15 cellular contexts compared by ENCODE assay signal in the genomic region with DNA sequence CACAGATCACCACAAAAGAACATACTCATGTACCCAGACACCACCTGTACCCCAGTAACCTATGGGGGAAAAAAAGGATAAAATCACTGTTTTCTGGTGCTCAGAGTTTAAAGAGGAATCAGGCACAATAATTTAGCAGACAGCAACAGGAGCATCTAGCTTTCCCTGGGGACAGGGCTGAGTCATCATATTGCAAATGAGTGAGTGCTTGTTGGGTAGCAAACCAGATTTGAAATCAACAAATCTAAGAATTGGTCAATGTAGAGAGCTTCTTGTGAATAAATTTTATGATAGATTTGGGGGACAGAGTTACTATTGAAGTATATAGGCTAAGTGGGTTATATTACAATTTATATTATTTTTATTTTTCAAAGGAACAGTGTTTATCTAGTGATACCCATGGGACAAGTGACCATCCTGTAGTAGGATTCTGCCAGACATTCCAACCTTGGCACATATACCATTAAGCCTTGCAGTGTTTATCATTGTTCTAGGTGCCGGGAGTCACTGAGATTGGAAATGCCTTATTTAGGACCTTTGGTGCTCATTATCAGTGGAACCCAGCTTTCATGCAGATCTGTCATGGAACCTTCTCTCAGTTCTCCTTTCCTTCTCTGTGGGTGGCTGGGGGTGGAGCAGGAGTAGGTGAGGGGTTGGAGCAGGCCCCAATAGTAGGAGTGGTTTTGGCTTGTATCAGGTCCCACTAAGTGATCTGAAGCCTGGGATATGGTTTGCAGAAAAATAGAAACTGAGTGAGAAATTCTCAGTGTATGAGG.
DNase-seq lines count a peak whose midpoint lies in the region; ATAC-seq and TF ChIP-seq lines count a peak whose summit lies in the region.
"Had no signal": no experiment of that assay in that cellular context is flagged by ENCODE, and none has a peak within 500 bp of the region (broad histone marks: within the 10 kb centered on the region; RNA-seq: fewer than 3 reads in every experiment).

No MANE protein-coding gene starts in this region.

- H3K27me3 Mint-ChIP-seq in endothelial cell (ENCODE audit: unreplicated experiment): no peaks in the 10 kb centered on the region
- H3K27me3 Mint-ChIP-seq in WTC11 (ENCODE audit: low read depth): no peaks in the 10 kb centered on the region
- H3K27me3 Mint-ChIP-seq: T-cell had no signal

- H3K27ac Mint-ChIP-seq in endothelial cell (ENCODE audit: unreplicated experiment) (no peak overlapping the region), WTC11 (no peak overlapping the region)

- DNase-seq in AG20443 (ENCODE audit: low spot score) (peak; percentile 54), RPMI7951 (ENCODE audit: low read depth) (peak; percentile 38), fibroblast of villous mesenchyme (ENCODE audit: low read depth) (peak; percentile 51), endothelial cell (ENCODE audit: low spot score) (no peak), occipital lobe (lab: John Stamatoyannopoulos, UW) (no peak), WTC11 (ENCODE audit: low spot score) (no peak)
- DNase-seq: activated CD4-positive, alpha-beta T cell treated with anti-CD3 and anti-CD28 coated beads, Interleukin-2, amount 50 U/mL, for 1 hour; C1 segment of cervical spinal cord; Karpas-422; stimulated activated CD4-positive, alpha-beta T cell treated with anti-CD3 and anti-CD28 coated beads, Interleukin-1b, Interleukin-23, amount 100 ng/mL, for 48 hours; T-cell had no signal

- TF ChIP-seq CTCF in fibroblast of villous mesenchyme (IDR thresholded peaks at IDR 0.05; ENCODE audit: insufficient read depth, low read depth, low read length) (no peak), endothelial cell (IDR thresholded peaks at IDR 0.05; ENCODE audit: unreplicated experiment) (no peak), WTC11 (IDR thresholded peaks at IDR 0.05) (no peak)

- ATAC-seq in GM19351 (IDR thresholded peaks at IDR 0.05; ENCODE audit: unreplicated experiment) (peak; percentile 66), GM19455 (IDR thresholded peaks at IDR 0.05; ENCODE audit: unreplicated experiment) (no peak), WTC11 (no peak)
- ATAC-seq: T-cell had no signal

- POLR2A ChIA-PET in WTC11 (lab: Charles Lee): no interaction called here

- H3K4me3 Mint-ChIP-seq in endothelial cell (ENCODE audit: unreplicated experiment): no peak overlapping the region
- H3K4me3 Mint-ChIP-seq in WTC11: no peak overlapping the region
- H3K4me3 Mint-ChIP-seq: T-cell had no signal

- H3K36me3 Mint-ChIP-seq in endothelial cell (ENCODE audit: low read depth, unreplicated experiment): peaks cover 15% of the 10 kb centered on the region
- no peaks in the 10 kb centered on the region for H3K36me3 Mint-ChIP-seq in WTC11

- H3K9me3 Mint-ChIP-seq in endothelial cell (ENCODE audit: unreplicated experiment) (no peaks in the 10 kb centered on the region), WTC11 (no peaks in the 10 kb centered on the region)

- H3K4me1 Mint-ChIP-seq in endothelial cell (ENCODE audit: unreplicated experiment): peaks cover 33% of the 10 kb centered on the region
- H3K4me1 Mint-ChIP-seq in WTC11: peaks cover 20% of the 10 kb centered on the region

- CTCF ChIA-PET in WTC11 (lab: Charles Lee): no interaction called here

- H3K4me3 ChIP-seq in fibroblast of villous mesenchyme (ENCODE audit: low read depth, low read length): no peak overlapping the region
- H3K4me3 ChIP-seq: cardiac muscle cell, lung had no signal

TF ChIP-seq in WTC11, 78 proteins besides CTCF, POLR2A, EP300 and RAD21:
- TF ChIP-seq, protein P1, sequence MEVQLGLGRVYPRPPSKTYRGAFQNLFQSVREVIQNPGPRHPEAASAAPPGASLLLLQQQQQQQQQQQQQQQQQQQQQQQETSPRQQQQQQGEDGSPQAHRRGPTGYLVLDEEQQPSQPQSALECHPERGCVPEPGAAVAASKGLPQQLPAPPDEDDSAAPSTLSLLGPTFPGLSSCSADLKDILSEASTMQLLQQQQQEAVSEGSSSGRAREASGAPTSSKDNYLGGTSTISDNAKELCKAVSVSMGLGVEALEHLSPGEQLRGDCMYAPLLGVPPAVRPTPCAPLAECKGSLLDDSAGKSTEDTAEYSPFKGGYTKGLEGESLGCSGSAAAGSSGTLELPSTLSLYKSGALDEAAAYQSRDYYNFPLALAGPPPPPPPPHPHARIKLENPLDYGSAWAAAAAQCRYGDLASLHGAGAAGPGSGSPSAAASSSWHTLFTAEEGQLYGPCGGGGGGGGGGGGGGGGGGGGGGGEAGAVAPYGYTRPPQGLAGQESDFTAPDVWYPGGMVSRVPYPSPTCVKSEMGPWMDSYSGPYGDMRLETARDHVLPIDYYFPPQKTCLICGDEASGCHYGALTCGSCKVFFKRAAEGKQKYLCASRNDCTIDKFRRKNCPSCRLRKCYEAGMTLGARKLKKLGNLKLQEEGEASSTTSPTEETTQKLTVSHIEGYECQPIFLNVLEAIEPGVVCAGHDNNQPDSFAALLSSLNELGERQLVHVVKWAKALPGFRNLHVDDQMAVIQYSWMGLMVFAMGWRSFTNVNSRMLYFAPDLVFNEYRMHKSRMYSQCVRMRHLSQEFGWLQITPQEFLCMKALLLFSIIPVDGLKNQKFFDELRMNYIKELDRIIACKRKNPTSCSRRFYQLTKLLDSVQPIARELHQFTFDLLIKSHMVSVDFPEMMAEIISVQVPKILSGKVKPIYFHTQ (CRISPR knock-in tag; IDR thresholded peaks at IDR 0.05): no peak
- TF ChIP-seq, protein P2, sequence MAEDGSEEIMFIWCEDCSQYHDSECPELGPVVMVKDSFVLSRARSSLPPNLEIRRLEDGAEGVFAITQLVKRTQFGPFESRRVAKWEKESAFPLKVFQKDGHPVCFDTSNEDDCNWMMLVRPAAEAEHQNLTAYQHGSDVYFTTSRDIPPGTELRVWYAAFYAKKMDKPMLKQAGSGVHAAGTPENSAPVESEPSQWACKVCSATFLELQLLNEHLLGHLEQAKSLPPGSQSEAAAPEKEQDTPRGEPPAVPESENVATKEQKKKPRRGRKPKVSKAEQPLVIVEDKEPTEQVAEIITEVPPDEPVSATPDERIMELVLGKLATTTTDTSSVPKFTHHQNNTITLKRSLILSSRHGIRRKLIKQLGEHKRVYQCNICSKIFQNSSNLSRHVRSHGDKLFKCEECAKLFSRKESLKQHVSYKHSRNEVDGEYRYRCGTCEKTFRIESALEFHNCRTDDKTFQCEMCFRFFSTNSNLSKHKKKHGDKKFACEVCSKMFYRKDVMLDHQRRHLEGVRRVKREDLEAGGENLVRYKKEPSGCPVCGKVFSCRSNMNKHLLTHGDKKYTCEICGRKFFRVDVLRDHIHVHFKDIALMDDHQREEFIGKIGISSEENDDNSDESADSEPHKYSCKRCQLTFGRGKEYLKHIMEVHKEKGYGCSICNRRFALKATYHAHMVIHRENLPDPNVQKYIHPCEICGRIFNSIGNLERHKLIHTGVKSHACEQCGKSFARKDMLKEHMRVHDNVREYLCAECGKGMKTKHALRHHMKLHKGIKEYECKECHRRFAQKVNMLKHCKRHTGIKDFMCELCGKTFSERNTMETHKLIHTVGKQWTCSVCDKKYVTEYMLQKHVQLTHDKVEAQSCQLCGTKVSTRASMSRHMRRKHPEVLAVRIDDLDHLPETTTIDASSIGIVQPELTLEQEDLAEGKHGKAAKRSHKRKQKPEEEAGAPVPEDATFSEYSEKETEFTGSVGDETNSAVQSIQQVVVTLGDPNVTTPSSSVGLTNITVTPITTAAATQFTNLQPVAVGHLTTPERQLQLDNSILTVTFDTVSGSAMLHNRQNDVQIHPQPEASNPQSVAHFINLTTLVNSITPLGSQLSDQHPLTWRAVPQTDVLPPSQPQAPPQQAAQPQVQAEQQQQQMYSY (CRISPR knock-in tag; IDR thresholded peaks at IDR 0.05): no peak
- TF ChIP-seq, protein P3, sequence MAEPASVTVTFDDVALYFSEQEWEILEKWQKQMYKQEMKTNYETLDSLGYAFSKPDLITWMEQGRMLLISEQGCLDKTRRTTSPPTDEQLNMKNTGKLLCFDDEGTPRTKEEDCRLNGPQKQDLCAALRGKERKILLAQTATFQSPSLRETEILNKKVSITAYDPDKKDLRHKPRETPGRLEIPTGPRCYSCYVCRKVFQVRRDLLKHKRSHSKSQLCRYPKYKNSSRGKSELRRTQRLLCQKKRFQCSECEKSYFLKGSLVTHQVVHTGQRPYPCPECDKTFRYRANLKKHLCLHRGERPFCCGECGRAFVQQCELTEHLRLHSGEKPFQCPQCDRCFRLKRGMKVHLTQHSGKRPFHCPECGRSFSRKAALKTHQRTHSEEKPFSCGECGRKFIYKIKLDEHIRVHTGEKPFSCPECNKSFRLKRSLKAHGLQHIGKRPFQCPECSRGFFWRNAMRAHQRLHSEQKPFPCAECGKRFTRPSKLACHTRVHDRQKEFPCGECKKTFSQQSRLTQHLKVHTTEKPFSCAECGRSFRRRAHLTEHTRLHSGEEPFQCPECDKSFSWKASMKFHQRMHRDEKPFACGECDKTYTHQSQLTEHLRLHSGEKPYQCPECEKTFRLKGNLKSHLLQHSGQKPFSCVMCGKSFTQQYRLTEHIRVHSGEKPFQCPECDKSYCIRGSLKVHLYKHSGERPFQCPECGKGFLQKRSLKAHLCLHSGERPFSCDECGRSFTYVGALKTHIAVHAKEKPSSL (CRISPR knock-in tag; conservative IDR thresholded peaks at IDR 0.05): no peak
- TF ChIP-seq AFF4 (CRISPR knock-in tag; IDR thresholded peaks at IDR 0.05; ENCODE audit: borderline replicate concordance): no peak

Comparison
In these comparisons a context has a peak if more than half of its experiments do, and no peak if none do; other contexts are left out.
1. DNase-seq: peak in AG20443 (single experiment), RPMI7951 (single experiment) and fibroblast of villous mesenchyme (single experiment); none in endothelial cell (single experiment), occipital lobe (single experiment) and WTC11 (single experiment).